8 cellular contexts compared by ENCODE assay signal in genomic region chr14:49892636-49893308, GRCh38. TPM values are rescaled to one million over a fixed set of nuclear protein-coding genes. Genes with fewer than 3 reads are reported as not detected.
A peak's percentile ranks its signal among the peaks of the same experiment; 100 is the strongest.
DNase-seq lines count a peak whose midpoint lies in the region; ATAC-seq and TF ChIP-seq lines count a peak whose summit lies in the region.

ARF6 (plus strand) TSS chr14:49893082; CDS start chr14:49893737, 655 bp downstream.

- no TSS peak for BruUV-seq in PC-9 (replicated peaks; lab: Mats Ljungman, UMichigan)

- H3K27me3 ChIP-seq in PC-9 (ENCODE audit: insufficient read depth, low read depth) (no peaks in the 10 kb centered on the region), esophagus (ENCODE audit: control insufficient read depth in 1 of 2, insufficient read depth in 2 of 2, low read length in 2 of 2) (no peaks in the 10 kb centered on the region), muscle layer of colon (ENCODE audit: control insufficient read depth in 1 of 2, insufficient read depth in 2 of 2, low read length in 2 of 2) (no peaks in the 10 kb centered on the region)

- H3K9me3 ChIP-seq in PC-9 (ENCODE audit: insufficient read depth, low read depth) (no peaks in the 10 kb centered on the region), esophagus (ENCODE audit: control insufficient read depth in 2 of 2, insufficient read depth in 1 of 2, low read depth in 1 of 2, low read length in 1 of 2) (no peaks in the 10 kb centered on the region), muscle layer of colon (ENCODE audit: low read length) (no peaks in the 10 kb centered on the region)

- POLR2A ChIA-PET in PC-9 (lab: Charles Lee; ENCODE audit: unreplicated experiment): interaction anchor here (0.6 to 1.5 kb wide), 5 partner anchors 24 to 223 kb away, joined by 3 to 19 read pairs (median 10); no protein-coding TSS in a partner anchor

- peak within 1 kb of the TSS; percentile 99 for H3K27ac Mint-ChIP-seq in activated T-cell treated with anti-CD3 and anti-CD28 coated beads, Interleukin-2, amount 50 U/mL, for 24 hours

- peaks cover 70% of the 10 kb centered on the region for H3K36me3 Mint-ChIP-seq in activated T-cell treated with anti-CD3 and anti-CD28 coated beads, Interleukin-2, amount 50 U/mL, for 24 hours (ENCODE audit: low read depth)

- ATAC-seq in GM21619 (IDR thresholded peaks at IDR 0.05; ENCODE audit: unreplicated experiment): peak; percentile 73

- peaks cover 18% of the 10 kb centered on the region for H3K4me1 Mint-ChIP-seq in activated T-cell treated with anti-CD3 and anti-CD28 coated beads, Interleukin-2, amount 50 U/mL, for 24 hours (ENCODE audit: low read depth)

- H3K27ac ChIP-seq in PC-9 (peak within 1 kb of the TSS; percentile 96), esophagus (ENCODE audit: low read depth in 2 of 2, low read length in 1 of 2) (peak within 1 kb of the TSS; percentile 99 to 100), muscle layer of colon (ENCODE audit: low read depth, low read length) (peak within 1 kb of the TSS; percentile 99)

- H3K4me1 ChIP-seq in PC-9 (replicated peaks; ENCODE audit: insufficient read depth) (peaks cover 28% of the 10 kb centered on the region), esophagus (ENCODE audit: control insufficient read depth in 2 of 2, insufficient read depth in 2 of 2, low read length in 1 of 2) (no peaks in the 10 kb centered on the region), muscle layer of colon (ENCODE audit: insufficient read depth, low read length) (peaks cover 37% of the 10 kb centered on the region)

- H4K20me1 ChIP-seq in PC-9 (ENCODE audit: insufficient read depth): peaks cover 28% of the 10 kb centered on the region

- H3K27me3 Mint-ChIP-seq in activated T-cell treated with anti-CD3 and anti-CD28 coated beads, Interleukin-2, amount 50 U/mL, for 24 hours: no peaks in the 10 kb centered on the region

- H3K9me2 ChIP-seq in PC-9 (ENCODE audit: insufficient read depth): no peaks in the 10 kb centered on the region

- peak within 1 kb of the TSS; percentile 98 for H3K9ac ChIP-seq in muscle layer of colon (ENCODE audit: low read length)

- peaks cover 12% of the 10 kb centered on the region; the same call in 1 of the 2 replicates for H3F3A ChIP-seq in PC-9 (ENCODE audit: insufficient read depth, low read depth)

- no peak; the same call in 1 of the 2 replicates for TF ChIP-seq CTCF in PC-9 (conservative IDR thresholded peaks at IDR 0.05)

- peak within 1 kb of the TSS; percentile 91 for H3K4me3 ChIP-seq in Jurkat, Clone E6-1 (ENCODE audit: low read length)
- H3K4me3 ChIP-seq in PC-9 (peak within 1 kb of the TSS; percentile 99), esophagus (ENCODE audit: low read depth in 1 of 2, low read length in 2 of 2) (peak within 1 kb of the TSS; percentile 92 to 96), muscle layer of colon (ENCODE audit: low read depth in 1 of 2, low read length in 2 of 2) (peak within 1 kb of the TSS; percentile 98 to 100)

- CTCF ChIA-PET in PC-9 (lab: Charles Lee): interaction anchor here (0.6 to 1.4 kb wide), 2 partner anchors 27 to 30 kb away, joined by 3 to 15 read pairs; no protein-coding TSS in a partner anchor

- H3K4me3 Mint-ChIP-seq in activated T-cell treated with anti-CD3 and anti-CD28 coated beads, Interleukin-2, amount 50 U/mL, for 24 hours: peak within 1 kb of the TSS; percentile 94

- H3K9me3 Mint-ChIP-seq in activated T-cell treated with anti-CD3 and anti-CD28 coated beads, Interleukin-2, amount 50 U/mL, for 24 hours: no peaks in the 10 kb centered on the region

- peaks cover 55% of the 10 kb centered on the region for H3K79me2 ChIP-seq in PC-9 (ENCODE audit: low read depth)

- intact Hi-C loops in PC-9 (cut with micrococcal nuclease; ENCODE audit: unreplicated experiment): loop anchor here (1.0 kb wide), 5 partner anchors 24 to 170 kb away; no protein-coding TSS in a partner anchor

- peak within 1 kb of the TSS; percentile 83 for H2AFZ ChIP-seq in PC-9

- 0 to 1% methylated on average over 41 to 66 of the region's 66 CpGs for WGBS in esophagus, 2 donors

- peak; percentile 98 for DNase-seq in DMS53 (lab: John Stamatoyannopoulos, UW)
- DNase-seq in Jurkat, Clone E6-1 (ENCODE audit: low read depth, low spot score): peak; percentile 93
- peak; percentile 87 to 97 for DNase-seq in PC-9
- peak; percentile 97 for DNase-seq in activated T-cell treated with anti-CD3 and anti-CD28 coated beads, Interleukin-2, amount 50 U/mL, for 24 hours
- DNase-seq in stimulated activated CD8-positive, alpha-beta memory T cell treated with anti-CD3 and anti-CD28 coated beads, Interleukin-7, amount 100 ng/mL, for 24 hours (ENCODE audit: low read depth): peak; percentile 96

- H3K36me3 ChIP-seq in PC-9 (ENCODE audit: low read depth) (peaks cover 27% of the 10 kb centered on the region), esophagus (ENCODE audit: control insufficient read depth in 2 of 2, insufficient read depth in 2 of 2, low read length in 1 of 2) (peaks cover 0 to 5% of the 10 kb centered on the region in 2 donors), muscle layer of colon (ENCODE audit: insufficient read depth, low read length) (peaks cover 11% of the 10 kb centered on the region)

- peak within 1 kb of the TSS; percentile 97 for H3K4me2 ChIP-seq in PC-9

RNA-seq across cellular contexts. Expression of gene ARF6, which starts in this region (rescaled TPM):
- 29.5 TPM for polyA plus RNA-seq in Jurkat, Clone E6-1 (2012; ENCODE audit: insufficient read depth, insufficient read length)
- total RNA-seq in PC-9 (2021): 46.8 and 65.3 TPM in 2 replicates
- 100 to 1,000 TPM in 1 of 2 donors, 10 to 100 TPM in 1; 80.9 to 112 TPM for polyA plus RNA-seq in esophagus

Comparison
In these comparisons a context has a peak if more than half of its experiments do, and no peak if none do; other contexts are left out.
1. Peak in every context shown above with its lines: DNase-seq, ATAC-seq, H3K4me3 ChIP-seq and H3K27ac ChIP-seq.